8 cellular contexts compared by ENCODE assay signal in genomic region chr1:39575191-39576015, GRCh38. TPM values are rescaled to one million over a fixed set of nuclear protein-coding genes. Genes with fewer than 3 reads are reported as not detected.
A peak's percentile ranks its signal among the peaks of the same experiment; 100 is the strongest.
DNase-seq lines count a peak whose midpoint lies in the region; ATAC-seq, FAIRE-seq and TF ChIP-seq lines count a peak whose summit lies in the region.

No MANE protein-coding gene starts in this region.

- H3K36me3 ChIP-seq in OCI-LY3 (replicated peaks; ENCODE audit: low read depth, low read length) (peaks cover 42% of the 10 kb centered on the region), fibroblast of lung (ENCODE audit: control insufficient read depth, insufficient read depth, low read length) (peaks cover 16% of the 10 kb centered on the region)

- intact Hi-C loops in activated T-helper 1 cell treated with anti-CD3 and anti-CD28 coated beads, Interleukin-12 subunit alpha, Interleukin-12 subunit beta, Interleukin-2, Interleukin-4 antibody, amounts not matched to agents 30 ng/mL and 10 ng/mL and 1 ng/mL, durations not matched to agents 14 hours and 24 hours and 36 hours (cut with micrococcal nuclease): loop anchor here (1.0 to 5.0 kb wide), 5 partner anchors 17 to 388 kb away; partner anchors contain the start of gene PPIE

- peaks cover 45% of the 10 kb centered on the region for H4K20me1 ChIP-seq in OCI-LY3 (ENCODE audit: insufficient read depth, low read length)
- peaks cover 11% of the 10 kb centered on the region for H4K20me1 ChIP-seq in fibroblast of lung (ENCODE audit: control insufficient read depth, extremely low read depth, insufficient read depth, low read length)

- H3K4me3 Mint-ChIP-seq in activated T-helper 1 cell treated with anti-CD3 and anti-CD28 coated beads, Interleukin-12 subunit alpha, Interleukin-12 subunit beta, Interleukin-2, Interleukin-4 antibody, amounts not matched to agents 30 ng/mL and 10 ng/mL and 1 ng/mL, durations not matched to agents 14 hours and 24 hours and 36 hours: peak overlapping the region; percentile 93
- peak overlapping the region; percentile 87 to 94 (median 92) for H3K4me3 Mint-ChIP-seq in naive thymus-derived CD8-positive, alpha-beta T cell

- H3K36me3 Mint-ChIP-seq in activated T-helper 1 cell treated with anti-CD3 and anti-CD28 coated beads, Interleukin-12 subunit alpha, Interleukin-12 subunit beta, Interleukin-2, Interleukin-4 antibody, amounts not matched to agents 30 ng/mL and 10 ng/mL and 1 ng/mL, durations not matched to agents 14 hours and 24 hours and 36 hours (ENCODE audit: low read depth): peaks cover 45% of the 10 kb centered on the region
- peaks cover 0 to 44% (median 2%) of the 10 kb centered on the region in 3 donors for H3K36me3 Mint-ChIP-seq in naive thymus-derived CD8-positive, alpha-beta T cell

- H3K4me1 Mint-ChIP-seq in activated T-helper 1 cell treated with anti-CD3 and anti-CD28 coated beads, Interleukin-12 subunit alpha, Interleukin-12 subunit beta, Interleukin-2, Interleukin-4 antibody, amounts not matched to agents 30 ng/mL and 10 ng/mL and 1 ng/mL, durations not matched to agents 14 hours and 24 hours and 36 hours (ENCODE audit: low read depth): peaks cover 49% of the 10 kb centered on the region
- peaks cover 19 to 49% (median 48%) of the 10 kb centered on the region in 4 donors for H3K4me1 Mint-ChIP-seq in naive thymus-derived CD8-positive, alpha-beta T cell

- DNase-seq in Ammon's horn (ENCODE audit: low spot score) (peak; percentile 14), H54 (ENCODE audit: insufficient read length, low spot score) (peak; percentile 52), fibroblast of lung (ENCODE audit: low read depth in 2 of 2) (peak; percentile 63 to 73), substantia nigra (lab: John Stamatoyannopoulos, UW) (peak in 25 of 49 donors; percentile 5 to 72 (median 22))
- DNase-seq in activated T-helper 1 cell treated with anti-CD3 and anti-CD28 coated beads, Interleukin-12 subunit alpha, Interleukin-12 subunit beta, Interleukin-2, Interleukin-4 antibody, amounts not matched to agents 30 ng/mL and 10 ng/mL and 1 ng/mL, durations not matched to agents 14 hours and 24 hours and 36 hours (ENCODE audit: low spot score): peak; percentile 33
- DNase-seq in naive thymus-derived CD8-positive, alpha-beta T cell: peak; percentile 23 to 76 (median 60)

- peak overlapping the region; percentile 85 for H3K4me2 ChIP-seq in OCI-LY3 (ENCODE audit: low read length)
- H3K4me2 ChIP-seq in fibroblast of lung (ENCODE audit: extremely low read depth, insufficient read depth, low read length): peak overlapping the region; percentile 92

- H3K27me3 ChIP-seq in OCI-LY3 (ENCODE audit: low read depth, low read length): no peaks in the 10 kb centered on the region
- no peaks in the 10 kb centered on the region for H3K27me3 ChIP-seq in fibroblast of lung (ENCODE audit: control insufficient read depth, insufficient read depth, low read length)

- POLR2A ChIA-PET in naive thymus-derived CD8-positive, alpha-beta T cell (lab: Charles Lee): interaction anchor here (0.6 to 2.9 kb wide), 4 partner anchors 15 to 166 kb away, joined by 3 to 18 read pairs (median 8); partner anchors contain the start of gene PPIE

- H2AFZ ChIP-seq in OCI-LY3 (ENCODE audit: low read depth, low read length) (no peak overlapping the region), fibroblast of lung (ENCODE audit: low read length) (no peak overlapping the region)

- H3K4me3 ChIP-seq in OCI-LY3 (ENCODE audit: low read length): peak overlapping the region; percentile 80
- peak overlapping the region; percentile 71 to 95 (median 81) for H3K4me3 ChIP-seq in fibroblast of lung (replicated peaks in 1 of 4; ENCODE audit: control extremely low read depth in 1 of 4, insufficient read depth in 1 of 4, low read depth in 3 of 4, low read length in 4 of 4)

- peaks cover 63% of the 10 kb centered on the region for H3K79me2 ChIP-seq in OCI-LY3 (ENCODE audit: low read length)
- peaks cover 60% of the 10 kb centered on the region for H3K79me2 ChIP-seq in fibroblast of lung (ENCODE audit: control insufficient read depth, insufficient read depth, low read length)

- no peaks in the 10 kb centered on the region for H3K9me3 Mint-ChIP-seq in activated T-helper 1 cell treated with anti-CD3 and anti-CD28 coated beads, Interleukin-12 subunit alpha, Interleukin-12 subunit beta, Interleukin-2, Interleukin-4 antibody, amounts not matched to agents 30 ng/mL and 10 ng/mL and 1 ng/mL, durations not matched to agents 14 hours and 24 hours and 36 hours
- H3K9me3 Mint-ChIP-seq in naive thymus-derived CD8-positive, alpha-beta T cell: no peaks in the 10 kb centered on the region

- peak overlapping the region; percentile 85 for H3K27ac Mint-ChIP-seq in activated T-helper 1 cell treated with anti-CD3 and anti-CD28 coated beads, Interleukin-12 subunit alpha, Interleukin-12 subunit beta, Interleukin-2, Interleukin-4 antibody, amounts not matched to agents 30 ng/mL and 10 ng/mL and 1 ng/mL, durations not matched to agents 14 hours and 24 hours and 36 hours
- H3K27ac Mint-ChIP-seq in naive thymus-derived CD8-positive, alpha-beta T cell: peak overlapping the region; percentile 75 to 97 (median 94)

- TF ChIP-seq CTCF in OCI-LY3 (IDR thresholded peaks at IDR 0.05; ENCODE audit: low read depth, low read length) (no peak), fibroblast of lung (conservative IDR thresholded peaks at IDR 0.05 in 1 of 2, IDR thresholded peaks at IDR 0.05 in 1 of 2; ENCODE audit: low read depth in 1 of 2, low read length in 2 of 2) (no peak)

- ATAC-seq in naive thymus-derived CD8-positive, alpha-beta T cell: peak; percentile 37 to 69
- no peak for ATAC-seq in HG02973 (IDR thresholded peaks at IDR 0.05; ENCODE audit: unreplicated experiment)

- H3K27me3 Mint-ChIP-seq in activated T-helper 1 cell treated with anti-CD3 and anti-CD28 coated beads, Interleukin-12 subunit alpha, Interleukin-12 subunit beta, Interleukin-2, Interleukin-4 antibody, amounts not matched to agents 30 ng/mL and 10 ng/mL and 1 ng/mL, durations not matched to agents 14 hours and 24 hours and 36 hours (ENCODE audit: insufficient read depth): no peaks in the 10 kb centered on the region
- no peaks in the 10 kb centered on the region for H3K27me3 Mint-ChIP-seq in naive thymus-derived CD8-positive, alpha-beta T cell

- TF ChIP-seq POLR2A in H54 (IDR thresholded peaks at IDR 0.05; ENCODE audit: low read depth, low read length): no peak

- H3K9ac ChIP-seq in OCI-LY3 (ENCODE audit: low read length) (peak overlapping the region; percentile 98), fibroblast of lung (ENCODE audit: insufficient read depth, low read length) (peak overlapping the region; percentile 86)

- no peaks in the 10 kb centered on the region for H3K9me3 ChIP-seq in OCI-LY3 (ENCODE audit: insufficient read depth, low read length)
- H3K9me3 ChIP-seq in fibroblast of lung (ENCODE audit: control insufficient read depth, insufficient read depth, low read depth, low read length): no peaks in the 10 kb centered on the region

- H3K4me1 ChIP-seq in OCI-LY3 (ENCODE audit: low read length) (peaks cover 20% of the 10 kb centered on the region), fibroblast of lung (ENCODE audit: control insufficient read depth, extremely low read depth, insufficient read depth, low read length) (peaks cover 5% of the 10 kb centered on the region)

- peak overlapping the region; percentile 68 for H3K27ac ChIP-seq in OCI-LY3 (ENCODE audit: low read length)
- H3K27ac ChIP-seq in fibroblast of lung (ENCODE audit: insufficient read depth, low read length): peak overlapping the region; percentile 83
- peak overlapping the region; percentile 64 for H3K27ac ChIP-seq in substantia nigra (ENCODE audit: low read depth, low read length, poor library complexity, severe bottlenecking)

- no peak for FAIRE-seq in H54 (lab: Jason Lieb, UNC)

RNA-seq across cellular contexts. Expression of gene PABPC4, which starts 1.2 kb away (rescaled TPM):
- 343 and 347 TPM in 2 replicates for total RNA-seq in activated T-helper 1 cell treated with anti-CD3 and anti-CD28 coated beads, Interleukin-12 subunit alpha, Interleukin-12 subunit beta, Interleukin-2, Interleukin-4 antibody, amounts not matched to agents 30 ng/mL and 10 ng/mL and 1 ng/mL, durations not matched to agents 14 hours and 24 hours and 36 hours
- total RNA-seq in fibroblast of lung: 229 and 276 TPM in 2 replicates
- polyA plus RNA-seq in fibroblast of lung: 102 and 141 TPM in 2 replicates
- polyA plus RNA-seq in fibroblast of lung (2012): 166 and 219 TPM in 2 replicates
- 258 and 349 TPM in 2 replicates for polyA minus RNA-seq in fibroblast of lung (ENCODE audit: low replicate concordance)
- 100 to 1,000 TPM; 287 to 297 TPM for total RNA-seq in naive thymus-derived CD8-positive, alpha-beta T cell
- polyA plus RNA-seq in naive thymus-derived CD8-positive, alpha-beta T cell: 10 to 100 TPM; 28.7 to 44.9 (median 37.2) TPM

Comparison
In these comparisons a context has a peak if more than half of its experiments do, and no peak if none do; other contexts are left out.
1. DNase-seq: peak in every context shown above with its lines; median percentile 68 in fibroblast of lung; 60 in naive thymus-derived CD8-positive, alpha-beta T cell; 52 in H54; 33 in activated T-helper 1 cell treated with anti-CD3 and anti-CD28 coated beads, Interleukin-12 subunit alpha, Interleukin-12 subunit beta, Interleukin-2, Interleukin-4 antibody, amounts not matched to agents 30 ng/mL and 10 ng/mL and 1 ng/mL, durations not matched to agents 14 hours and 24 hours and 36 hours; 22 in substantia nigra; 14 in Ammon's horn.